Comparison of ENCODE assay signal across 1 cellular context in the genomic region with DNA sequence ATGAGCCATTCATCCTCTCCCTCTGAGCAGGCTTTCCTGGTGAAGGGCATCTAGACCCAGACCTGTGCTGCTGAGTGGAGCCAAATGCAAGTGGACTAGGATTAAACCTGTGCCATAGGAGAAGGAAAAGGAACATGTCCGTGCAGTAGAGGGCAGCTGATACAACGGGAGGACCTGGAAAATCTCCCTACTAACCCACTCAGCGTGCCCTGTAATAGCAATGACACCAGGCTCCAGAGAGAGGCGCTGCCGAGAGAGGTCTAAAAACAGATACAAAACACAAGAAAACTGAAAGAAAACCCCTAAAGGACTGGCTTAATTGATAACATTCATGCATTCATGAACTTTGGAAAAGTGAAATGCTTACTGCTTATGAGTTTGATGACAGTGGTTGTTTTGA.
TF ChIP-seq lines count a peak whose summit lies in the region.

No MANE protein-coding gene starts in this region.

TF ChIP-seq in HepG2, 621 proteins besides CTCF, POLR2A, EP300 and RAD21 (continued from another document):
- TF ChIP-seq JDP2 (CRISPR knock-in tag; IDR thresholded peaks at IDR 0.05; ENCODE audit: borderline replicate concordance), result no peak
TF ChIP-seq in HepG2: peak in this region for 0.
